8 cellular contexts compared by ENCODE assay signal in the genomic region with DNA sequence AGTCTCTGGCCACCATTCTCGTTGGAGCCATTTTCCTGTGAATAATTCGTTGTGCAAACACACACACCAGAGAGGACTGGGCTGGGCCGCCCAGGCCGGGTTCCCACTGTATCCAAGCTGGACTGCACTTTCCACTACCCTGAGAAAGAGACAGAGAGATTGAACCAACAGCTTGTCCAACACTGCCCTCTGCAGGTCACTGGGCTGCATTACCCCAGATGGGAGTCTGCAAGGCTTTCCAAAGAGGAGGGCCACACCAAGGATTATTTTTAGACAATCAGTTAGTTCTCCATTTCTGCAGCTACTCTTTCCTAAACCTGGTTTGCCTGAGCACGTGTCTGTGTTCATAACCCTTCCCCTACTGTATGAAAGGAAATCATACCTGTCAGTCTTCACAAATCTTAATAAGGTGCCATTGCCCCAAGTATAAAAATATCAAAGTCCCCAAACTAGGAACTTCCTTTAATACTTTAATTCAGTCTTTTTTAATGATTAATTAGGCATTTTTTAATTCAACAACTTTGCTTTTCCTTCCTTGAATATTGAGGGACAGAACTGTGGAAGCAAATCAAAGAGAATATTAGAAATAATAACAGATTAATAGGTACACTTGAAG. TPM values are rescaled to one million over a fixed set of nuclear protein-coding genes. Genes with fewer than 3 reads are reported as not detected.
A peak's percentile ranks its signal among the peaks of the same experiment; 100 is the strongest.
DNase-seq lines count a peak whose midpoint lies in the region; ATAC-seq and TF ChIP-seq lines count a peak whose summit lies in the region.

No MANE protein-coding gene starts in this region.

- peak; percentile 66 for DNase-seq in GM13976 (ENCODE audit: low spot score)
- peak; percentile 18 to 76 for DNase-seq in NCI-H446 (lab: John Stamatoyannopoulos, UW)
- peak; percentile 93 for DNase-seq in cerebellar cortex (ENCODE audit: low spot score)
- peak; percentile 65 to 78 for DNase-seq in left colon
- DNase-seq in stimulated activated CD4-positive, alpha-beta T cell treated with anti-CD3 and anti-CD28 coated beads, Interleukin-2, amount 100 ng/mL, for 24 hours = peak; percentile 82 to 84

- in situ Hi-C loops in GM13976 (cut with MboI; ENCODE audit: low sequenced_read_pairs, unreplicated experiment) = loop anchor here (10.0 to 25.0 kb wide), 2 partner anchors 84 to 537 kb away; no protein-coding TSS in a partner anchor

- peak; percentile 83 for ATAC-seq in HG03066 (IDR thresholded peaks at IDR 0.05; ENCODE audit: low read depth, unreplicated experiment)
- ATAC-seq in activated CD4-positive, CD25-positive, alpha-beta regulatory T cell treated with anti-CD3 and anti-CD28 coated beads, Interleukin-2, amount 50 U/mL, for 24 hours = peak; percentile 61 to 80
- ATAC-seq in left colon = peak; percentile 94
- ATAC-seq in GM18861 (IDR thresholded peaks at IDR 0.05; ENCODE audit: unreplicated experiment) = no peak

- peak; percentile 89 for TF ChIP-seq CTCF in GM13976 (IDR thresholded peaks at IDR 0.05; ENCODE audit: borderline replicate concordance, control extremely low read depth, extremely low read depth, insufficient read depth, missing control alignments)

- intact Hi-C loops in left colon (cut with DNase I, micrococcal nuclease) = loop anchor here in 1 of 2 donors (1.0 to 2.0 kb wide), 2 partner anchors 44 to 84 kb away; no protein-coding TSS in a partner anchor

RNA-seq across cellular contexts. Expression of a gene that starts 13.3 kb away (rescaled TPM):
- total RNA-seq in left colon = under 1 TPM; 0.09 to 0.70 TPM
